Comparison of ENCODE assay signal across 10 cellular contexts in genomic region chr10:87025285-87025958, GRCh38. TPM values are rescaled to one million over a fixed set of nuclear protein-coding genes. Genes with fewer than 3 reads are reported as not detected.
DNase-seq lines count a peak whose midpoint lies in the region; FAIRE-seq and TF ChIP-seq lines count a peak whose summit lies in the region.
"Not testable (repeated sequence)": the region's sequence is repeated elsewhere in the genome, so short reads cannot be mapped to it uniquely, and the experiment has no call there.
"Had no signal": no experiment of that assay in that cellular context is flagged by ENCODE, and none has a peak within 500 bp of the region (broad histone marks: within the 10 kb centered on the region; RNA-seq: fewer than 3 reads in every experiment).

No MANE protein-coding gene starts in this region.

- not testable (repeated sequence) for H3K9me3 Mint-ChIP-seq in T-helper 1 cell treated with Interleukin-12 subunit alpha and Interleukin-12 subunit beta and Interleukin-4 antibody, amounts not matched to agents 30 μg/mL and 1 μg/mL, for 36 hours

- H3K27me3 ChIP-seq in bronchial epithelial cell (ENCODE audit: control insufficient read depth, insufficient read depth, low read length); skeletal muscle satellite cell (ENCODE audit: control insufficient read depth, insufficient read depth, low read length): not testable (repeated sequence)

- not testable (repeated sequence) for H3K36me3 Mint-ChIP-seq in T-helper 1 cell treated with Interleukin-12 subunit alpha and Interleukin-12 subunit beta and Interleukin-4 antibody, amounts not matched to agents 30 μg/mL and 1 μg/mL, for 36 hours (ENCODE audit: low read depth)

- not testable (repeated sequence) for H3K27ac ChIP-seq in HEK293 (ENCODE audit: extremely low read depth, low read depth, low read length)

- peak; percentile 53 for DNase-seq in AG09309 (ENCODE audit: low read depth)
- DNase-seq in NB4 (ENCODE audit: low read depth): peak; percentile 89
- DNase-seq in activated T-cell treated with anti-CD3 and anti-CD28 coated beads, Interleukin-2, amount 50 U/mL, for 48 hours: peak; percentile 29 to 43
- DNase-seq in bronchial epithelial cell (ENCODE audit: low read depth): peak; percentile 79
- DNase-seq in glomerular visceral epithelial cell (ENCODE audit: extremely low spot score): peak; percentile 63

- H3K27me3 Mint-ChIP-seq in T-helper 1 cell treated with Interleukin-12 subunit alpha and Interleukin-12 subunit beta and Interleukin-4 antibody, amounts not matched to agents 30 μg/mL and 1 μg/mL, for 36 hours (ENCODE audit: low read depth): not testable (repeated sequence)

- H3K9ac ChIP-seq in skeletal muscle satellite cell (ENCODE audit: low read depth, low read length): not testable (repeated sequence)

- not testable (repeated sequence) for FAIRE-seq in bronchial epithelial cell (lab: Jason Lieb, UNC)

- peak overlapping the region; percentile 51 for H3K4me2 ChIP-seq in skeletal muscle satellite cell (ENCODE audit: low read length)

- TF ChIP-seq POLR2A in NB4 (IDR thresholded peaks at IDR 0.05; ENCODE audit: extremely low read depth, insufficient read length): not testable (repeated sequence)

- not testable (repeated sequence) for TF ChIP-seq CTCF in AG09309 (IDR thresholded peaks at IDR 0.05; ENCODE audit: control insufficient read depth, insufficient read depth, low read depth, low read length, missing control alignments); HEK293 (tag by site-specific recombination; IDR thresholded peaks at IDR 0.05); NB4 (IDR thresholded peaks at IDR 0.05; ENCODE audit: low read depth, low read length); bronchial epithelial cell (IDR thresholded peaks at IDR 0.05; ENCODE audit: insufficient read depth, low read length, severe bottlenecking)

- not testable (repeated sequence) for H3K4me3 Mint-ChIP-seq in T-helper 1 cell treated with Interleukin-12 subunit alpha and Interleukin-12 subunit beta and Interleukin-4 antibody, amounts not matched to agents 30 μg/mL and 1 μg/mL, for 36 hours

- not testable (repeated sequence) for H3K9me3 ChIP-seq in HEK293 (ENCODE audit: control insufficient read depth, insufficient read depth, low read depth, low read length); skeletal muscle satellite cell (replicated peaks; ENCODE audit: low read length)

- not testable (repeated sequence) for H3K4me1 ChIP-seq in HEK293 (ENCODE audit: control insufficient read depth, insufficient read depth, low read length); skeletal muscle satellite cell (ENCODE audit: control insufficient read depth, insufficient read depth, low read length)

- CTCF ChIA-PET in HEK293 (lab: Yijun Ruan, JAX): interaction anchor here (0.6 kb wide), 2 partner anchors 65 to 333 kb away, joined by 3 to 4 read pairs; no protein-coding TSS in a partner anchor

- POLR2A ChIA-PET in HEK293 (lab: Yijun Ruan, JAX): not testable (repeated sequence)

- H3K27ac Mint-ChIP-seq in T-helper 1 cell treated with Interleukin-12 subunit alpha and Interleukin-12 subunit beta and Interleukin-4 antibody, amounts not matched to agents 30 μg/mL and 1 μg/mL, for 36 hours: peak overlapping the region; percentile 67

- not testable (repeated sequence) for H3K4me3 ChIP-seq in AG09309 (ENCODE audit: control insufficient read depth, low read depth, low read length); HEK293 (ENCODE audit: low read depth, low read length); NB4 (ENCODE audit: low read depth, low read length); bronchial epithelial cell (ENCODE audit: low read depth, low read length); skeletal muscle satellite cell (ENCODE audit: low read length)

- not testable (repeated sequence) for H3K4me1 Mint-ChIP-seq in T-helper 1 cell treated with Interleukin-12 subunit alpha and Interleukin-12 subunit beta and Interleukin-4 antibody, amounts not matched to agents 30 μg/mL and 1 μg/mL, for 36 hours (ENCODE audit: low read depth)

- H3K36me3 ChIP-seq in HEK293 (ENCODE audit: control insufficient read depth in 2 of 2, insufficient read depth in 1 of 2, low read length in 2 of 2); bronchial epithelial cell (ENCODE audit: control insufficient read depth, insufficient read depth, low read length); skeletal muscle satellite cell (ENCODE audit: insufficient read depth, low read length): not testable (repeated sequence)

TF ChIP-seq in HEK293, 187 proteins besides CTCF, POLR2A, EP300 and RAD21:
- peak; percentile 64 for TF ChIP-seq ZNF335 (tag by site-specific recombination; conservative IDR thresholded peaks at IDR 0.05)

RNA-seq across cellular contexts. Expression of gene FAM25A, which starts 5.3 kb away (rescaled TPM):
- 4.7 and 30.6 TPM in 2 replicates for total RNA-seq in bronchial epithelial cell
- total RNA-seq in skeletal muscle satellite cell (2012; rRNA removed): not detected in 2 replicates
- total RNA-seq: HepG2, mucosa of descending colon had no signal

RNA-seq across cellular contexts. Expression of gene ADIRF, which starts 57.1 kb away (rescaled TPM):
- total RNA-seq in bronchial epithelial cell: 25.3 and 53.6 TPM in 2 replicates
- total RNA-seq in skeletal muscle satellite cell (2012; rRNA removed): 21.3 and 26.2 TPM in 2 replicates

Comparison
In these comparisons a context has a peak if more than half of its experiments do, and no peak if none do; other contexts are left out.
1. DNase-seq: peak in every context shown above with its lines; median percentile 89 in NB4; 79 in bronchial epithelial cell; 63 in glomerular visceral epithelial cell; 53 in AG09309; 36 in activated T-cell treated with anti-CD3 and anti-CD28 coated beads, Interleukin-2, amount 50 U/mL, for 48 hours.